Comparison of ENCODE assay signal across 8 cellular contexts in genomic region chr9:134065720-134066419, GRCh38. TPM values are rescaled to one million over a fixed set of nuclear protein-coding genes. Genes with fewer than 3 reads are reported as not detected.
DNase-seq lines count a peak whose midpoint lies in the region; ATAC-seq and TF ChIP-seq lines count a peak whose summit lies in the region.

No MANE protein-coding gene starts in this region.

- DNase-seq in cardiac muscle cell (ENCODE audit: low read depth in 1 of 2, low spot score in 1 of 2): peak in 1 of 2 donors; percentile 46
- DNase-seq in cardiac septum (ENCODE audit: low spot score): no peak
- peak; percentile 54 to 68 for DNase-seq in NCI-H526 (lab: John Stamatoyannopoulos, UW)
- peak; percentile 76 for DNase-seq in activated CD8-positive, alpha-beta memory T cell treated with anti-CD3 and anti-CD28 coated beads, Interleukin-2, amount 50 U/mL, for 48 hours
- DNase-seq in esophagus squamous epithelium (lab: John Stamatoyannopoulos, UW): no peak
- DNase-seq in upper lobe of left lung: peak; percentile 67 to 70
- DNase-seq in NCI-H1930 (lab: John Stamatoyannopoulos, UW): no peak

- whole genome bisulfite sequencing in esophagus squamous epithelium, 2 donors: 0 to 1% methylated on average over 6 to 18 of the region's 23 CpGs
- 0 to 2% methylated on average over 17 to 23 of the region's 23 CpGs for WGBS in upper lobe of left lung, 2 donors

- H3K9me3 ChIP-seq in cardiac muscle cell (ENCODE audit: low read depth) (no peaks in the 10 kb centered on the region), esophagus squamous epithelium (no peaks in the 10 kb centered on the region), neutrophil (no peaks in the 10 kb centered on the region), upper lobe of left lung (no peaks in the 10 kb centered on the region)

- H3K36me3 ChIP-seq in cardiac muscle cell (no peaks in the 10 kb centered on the region), esophagus squamous epithelium (no peaks in the 10 kb centered on the region), neutrophil (peaks cover 5% of the 10 kb centered on the region), upper lobe of left lung (no peaks in the 10 kb centered on the region)

- no peak for TF ChIP-seq CTCF in cardiac muscle cell (IDR thresholded peaks at IDR 0.05; ENCODE audit: low read depth, low read length)
- no peak for TF ChIP-seq CTCF in esophagus squamous epithelium (IDR thresholded peaks at IDR 0.05)
- TF ChIP-seq CTCF in neutrophil (IDR thresholded peaks at IDR 0.05): no peak
- no peak for TF ChIP-seq CTCF in upper lobe of left lung (IDR thresholded peaks at IDR 0.05)

- H3K4me3 ChIP-seq in cardiac muscle cell (peak overlapping the region; percentile 84), esophagus squamous epithelium (peak overlapping the region; percentile 59 to 99 (median 78)), neutrophil (ENCODE audit: low read depth in 1 of 2, low read length in 1 of 2) (peak overlapping the region; percentile 68 to 80), upper lobe of left lung (peak overlapping the region; percentile 46 to 96 (median 92))

- ATAC-seq in upper lobe of left lung (ENCODE audit: low FRiP score in 2 of 2): no peak

- H3K27ac ChIP-seq in cardiac muscle cell (peak overlapping the region; percentile 85), esophagus squamous epithelium (peak overlapping the region; percentile 52 to 100 (median 83)), neutrophil (peak overlapping the region; percentile 100), upper lobe of left lung (peak overlapping the region; percentile 75 to 99 (median 82))

- no peak for TF ChIP-seq EP300 in upper lobe of left lung (IDR thresholded peaks at IDR 0.05)

- H3K27me3 ChIP-seq in cardiac muscle cell (peaks cover 4% of the 10 kb centered on the region), esophagus squamous epithelium (peaks cover 0 to 17% (median 0%) of the 10 kb centered on the region in 4 donors), neutrophil (peaks cover 19% of the 10 kb centered on the region), upper lobe of left lung (no peaks in the 10 kb centered on the region)

- TF ChIP-seq POLR2A in esophagus squamous epithelium (IDR thresholded peaks at IDR 0.05) (peak in 1 of 4 donors; percentile 7), upper lobe of left lung (IDR thresholded peaks at IDR 0.05) (peak in 1 of 4 donors; percentile 19)

- H3K4me1 ChIP-seq in cardiac muscle cell (ENCODE audit: low read depth): peaks cover 25% of the 10 kb centered on the region
- H3K4me1 ChIP-seq in esophagus squamous epithelium: peaks cover 40 to 72% (median 45%) of the 10 kb centered on the region in 3 donors
- H3K4me1 ChIP-seq in neutrophil (ENCODE audit: control insufficient read depth in 1 of 2, insufficient read depth in 1 of 2, low read depth in 1 of 2, low read length in 1 of 2): peaks cover 36 to 41% of the 10 kb centered on the region in 2 experiments
- H3K4me1 ChIP-seq in upper lobe of left lung: peaks cover 44 to 70% (median 51%) of the 10 kb centered on the region in 4 donors

- intact Hi-C loops in cardiac septum (cut with DNase I) (loop anchor here (5.0 kb wide), 1 partner anchor 39 kb away; the partner anchor contains the start of gene BRD3OS), esophagus squamous epithelium (cut with DNase I) (no loop called here)

RNA-seq across cellular contexts. Expression of gene BRD3, which starts 2.0 kb away (rescaled TPM):
- total RNA-seq in cardiac muscle cell (27.0 and 42.6 TPM in 2 replicates), cardiac septum (27.5 TPM), esophagus squamous epithelium (10 to 100 TPM in 2 of 4 donors, 1 to 10 TPM in 2; 7.2 to 23.7 (median 9.4) TPM), upper lobe of left lung (10 to 100 TPM; 20.2 to 87.7 (median 44.3) TPM)
- 43.2 and 44.9 TPM in 2 replicates for polyA plus RNA-seq in cardiac muscle cell

RNA-seq across cellular contexts. Expression of gene BRD3OS, which starts 40.6 kb away (rescaled TPM):
- total RNA-seq in cardiac muscle cell (18.6 and 26.8 TPM in 2 replicates), cardiac septum (9.0 TPM), esophagus squamous epithelium (1 to 10 TPM; 1.8 to 6.2 (median 4.3) TPM), upper lobe of left lung (10 to 100 TPM in 4 of 6 donors, 1 to 10 TPM in 2; 7.0 to 17.8 (median 11.6) TPM)
- 32.3 and 40.4 TPM in 2 replicates for polyA plus RNA-seq in cardiac muscle cell

Comparison
In these comparisons a context has a peak if more than half of its experiments do, and no peak if none do; other contexts are left out.
1. DNase-seq: peak in NCI-H526 (2 of 2), activated CD8-positive, alpha-beta memory T cell treated with anti-CD3 and anti-CD28 coated beads, Interleukin-2, amount 50 U/mL, for 48 hours (single experiment) and upper lobe of left lung (2 of 2); none in cardiac septum (single experiment), esophagus squamous epithelium (single experiment) and NCI-H1930 (0 of 2).
2. Peak in every context shown above with its lines, with median percentiles within 50 percentile points of each other: H3K27ac ChIP-seq and H3K4me3 ChIP-seq.